8 cellular contexts compared by ENCODE assay signal in the genomic region with DNA sequence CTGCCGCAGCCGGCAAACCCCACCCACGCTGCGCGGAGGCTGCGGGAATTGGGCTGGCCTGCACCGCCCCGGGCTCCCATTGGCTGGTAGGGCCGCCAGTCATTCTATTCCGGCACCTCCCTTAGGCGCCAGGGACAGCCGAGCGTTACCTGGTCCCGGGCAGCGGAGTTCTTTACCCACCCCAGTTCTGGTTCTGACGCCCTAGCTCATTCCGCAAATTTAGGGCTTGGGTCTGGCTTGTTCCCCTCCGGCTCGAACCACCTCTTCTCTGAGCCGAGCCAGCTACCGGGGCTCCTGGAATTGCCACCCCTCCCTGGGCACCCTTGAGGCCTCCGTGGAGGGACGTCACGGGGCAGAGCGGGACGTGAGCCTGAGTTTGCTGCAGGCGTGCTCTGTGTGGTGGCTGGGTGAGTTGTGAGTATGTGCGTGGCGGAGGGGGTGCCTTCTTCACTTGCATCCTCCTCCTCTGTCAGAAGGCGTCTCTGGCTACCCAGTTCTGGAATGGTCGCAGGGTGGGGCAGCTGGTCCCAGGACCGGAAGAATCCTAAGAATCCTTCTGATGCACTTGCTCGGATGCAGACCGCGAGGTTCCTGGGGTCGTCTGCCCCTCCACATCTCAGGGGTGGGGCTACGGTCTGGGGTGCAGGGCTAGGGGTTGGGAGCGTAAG. TPM values are rescaled to one million over a fixed set of nuclear protein-coding genes. Genes with fewer than 3 reads are reported as not detected.
DNase-seq lines count a peak whose midpoint lies in the region; ATAC-seq and TF ChIP-seq lines count a peak whose summit lies in the region.

Gene PDZD7 (minus strand): TSS at position 2 of the 668 bp plus-strand sequence. CDS start 910 bp downstream, outside the sequence.
Gene SFXN3 (plus strand): TSS at position 107 of the 668 bp plus-strand sequence. CDS start 3,461 bp downstream, outside the sequence.

- peaks cover 14 to 26% of the 10 kb centered on the region in 2 donors for H3K4me1 ChIP-seq in adrenal gland (replicated peaks in 1 of 2)
- peaks cover 10 to 34% (median 26%) of the 10 kb centered on the region in 9 donors for H3K4me1 ChIP-seq in heart right ventricle
- peaks cover 14 to 24% (median 21%) of the 10 kb centered on the region in 4 donors for H3K4me1 ChIP-seq in upper lobe of left lung

- no peaks in the 10 kb centered on the region for H3K9me3 Mint-ChIP-seq in T-cell

- peak within 1 kb of the TSS; percentile 94 to 96 for H3K27ac Mint-ChIP-seq in T-cell

- no peak for TF ChIP-seq EP300 in upper lobe of left lung (IDR thresholded peaks at IDR 0.05)

- H3K27me3 Mint-ChIP-seq in T-cell: no peaks in the 10 kb centered on the region

- 0% methylated on average over 11 to 38 of the region's 38 CpGs for WGBS in adrenal gland, 4 donors
- 0 to 1% methylated on average over 38 of the region's 38 CpGs for WGBS in heart right ventricle, 2 donors
- 0% methylated on average over 7 to 26 of the region's 38 CpGs for WGBS in upper lobe of left lung, 2 donors

- DNase-seq in NCI-H128 (lab: John Stamatoyannopoulos, UW; ENCODE audit: unreplicated experiment) (peak; percentile 84), T-cell (peak; percentile 88 to 98 (median 96)), adrenal gland (peak; percentile 91 to 98 (median 97)), heart right ventricle (peak; percentile 98 to 99), posterior vena cava (ENCODE audit: low spot score) (peak; percentile 99), upper lobe of left lung (peak; percentile 97 to 98)

- H3K27me3 ChIP-seq in adrenal gland (no peaks in the 10 kb centered on the region), heart right ventricle (no peaks in the 10 kb centered on the region), upper lobe of left lung (no peaks in the 10 kb centered on the region)

- TF ChIP-seq CTCF in adrenal gland (IDR thresholded peaks at IDR 0.05) (no peak), heart right ventricle (IDR thresholded peaks at IDR 0.05) (no peak), upper lobe of left lung (IDR thresholded peaks at IDR 0.05) (no peak)

- POLR2A ChIA-PET in T-cell (lab: Charles Lee): interaction anchor here (0.6 to 1.5 kb wide), 5 partner anchors 11 to 411 kb away, joined by 3 to 9 read pairs (median 3); partner anchors contain the start of gene SLF2 (in 1 of the 2)

- H3K4me3 ChIP-seq in GM08714 (ENCODE audit: low read length) (peak within 1 kb of the TSS; percentile 51; the same call in 1 of the 2 replicates), adrenal gland (peak within 1 kb of the TSS; percentile 21 to 69 (median 50)), heart right ventricle (peak within 1 kb of the TSS; percentile 70 to 83 (median 77)), upper lobe of left lung (peak within 1 kb of the TSS; percentile 56 to 87 (median 80))

- peaks cover 17 to 26% (median 20%) of the 10 kb centered on the region in 3 donors for H3K4me1 Mint-ChIP-seq in T-cell

- ATAC-seq in HG02678 (IDR thresholded peaks at IDR 0.05; ENCODE audit: unreplicated experiment): peak; percentile 95
- peak; percentile 83 to 91 (median 88) for ATAC-seq in T-cell (replicated peaks in 1 of 4)
- ATAC-seq in heart right ventricle: peak; percentile 85 to 93 (median 91)
- ATAC-seq in upper lobe of left lung (ENCODE audit: low FRiP score in 2 of 2): peak; percentile 93 to 94

- CTCF ChIA-PET in T-cell (lab: Charles Lee): interaction anchor here (0.5 to 2.5 kb wide), 18 partner anchors 10 to 812 kb away, joined by 3 to 25 read pairs (median 6); partner anchors contain the start of genes HIF1AN (in 1 of the 2), KAZALD1 (in 1 of the 2), MRPL43 (in 1 of the 2) and TWNK (in 1 of the 2)

- H3K27ac ChIP-seq in adrenal gland (peak within 1 kb of the TSS; percentile 2 to 98 (median 92)), heart right ventricle (peak within 1 kb of the TSS; percentile 93 to 99 (median 98)), upper lobe of left lung (peak within 1 kb of the TSS; percentile 93 to 99 (median 96))

- peak in 1 of 2 donors; percentile 55 for TF ChIP-seq POLR2A in adrenal gland (IDR thresholded peaks at IDR 0.05)
- TF ChIP-seq POLR2A in upper lobe of left lung (IDR thresholded peaks at IDR 0.05): peak in 2 of 4 donors; percentile 58 to 79

- intact Hi-C loops in adrenal gland (cut with DNase I) (no loop called here), heart right ventricle (cut with DNase I) (loop anchor here in 2 of 10 donors (5.0 kb wide), 2 partner anchors 34 to 44 kb away; partner anchors contain the start of genes LZTS2 (in 1 of the 2), MRPL43 (in 1 of the 2) and TWNK (in 1 of the 2)), posterior vena cava (cut with DNase I) (no loop called here)

- no peaks in the 10 kb centered on the region for H3K9me3 ChIP-seq in adrenal gland (replicated peaks in 1 of 3)
- H3K9me3 ChIP-seq in heart right ventricle: no peaks in the 10 kb centered on the region
- H3K9me3 ChIP-seq in upper lobe of left lung: no peaks in the 10 kb centered on the region

- peaks cover 0 to 18% of the 10 kb centered on the region in 2 donors for H3K36me3 ChIP-seq in adrenal gland (replicated peaks in 1 of 2)
- peaks cover 0 to 19% (median 13%) of the 10 kb centered on the region in 9 donors for H3K36me3 ChIP-seq in heart right ventricle
- H3K36me3 ChIP-seq in upper lobe of left lung: peaks cover 0 to 19% (median 16%) of the 10 kb centered on the region in 4 donors

- peak within 1 kb of the TSS; percentile 84 to 92 (median 91) for H3K4me3 Mint-ChIP-seq in T-cell

- peaks cover 15% of the 10 kb centered on the region for H3K36me3 Mint-ChIP-seq in T-cell

RNA-seq across cellular contexts. Expression of gene PDZD7, which starts in this region (rescaled TPM):
- total RNA-seq in T-cell: 1 to 10 TPM; 1.7 to 2.7 (median 2.3) TPM
- total RNA-seq in adrenal gland: 1 to 10 TPM in 2 of 8 donors, under 1 TPM in 5, not detected in 1; 0.13 to 1.9 (median 0.60) TPM
- polyA plus RNA-seq in adrenal gland: 1 to 10 TPM in 2 of 3 donors, under 1 TPM in 1; 0.18 to 3.5 (median 1.0) TPM
- total RNA-seq in heart right ventricle: under 1 TPM in 9 of 10 donors, not detected in 1; 0.17 to 0.60 (median 0.22) TPM
- under 1 TPM; 0.13 to 0.66 TPM for polyA plus RNA-seq in heart right ventricle
- total RNA-seq in posterior vena cava: under 1 TPM; 0.48 to 0.83 TPM
- 1 to 10 TPM in 5 of 6 donors, under 1 TPM in 1; 0.39 to 2.4 (median 1.7) TPM for total RNA-seq in upper lobe of left lung

RNA-seq across cellular contexts. Expression of gene SFXN3, which starts in this region (rescaled TPM):
- total RNA-seq in T-cell (100 to 1,000 TPM in 2 of 5 donors, 10 to 100 TPM in 3; 45.2 to 113 (median 91.0) TPM), adrenal gland (10 to 100 TPM; 20.4 to 54.0 (median 36.3) TPM), heart right ventricle (10 to 100 TPM in 9 of 10 donors, 1 to 10 TPM in 1; 8.4 to 25.7 (median 14.2) TPM), posterior vena cava (10 to 100 TPM; 72.7 to 79.5 TPM), upper lobe of left lung (100 to 1,000 TPM in 3 of 6 donors, 10 to 100 TPM in 3; 59.6 to 360 (median 100) TPM)
- polyA plus RNA-seq in adrenal gland (10 to 100 TPM; 24.1 to 32.8 (median 25.7) TPM), heart right ventricle (10 to 100 TPM; 16.6 to 23.6 TPM)

Comparison
In these comparisons a context has a peak if more than half of its experiments do, and no peak if none do; other contexts are left out.
1. Peak in every context shown above with its lines: DNase-seq, ATAC-seq, H3K4me3 ChIP-seq and H3K27ac ChIP-seq.